Comparison of ENCODE assay signal across 1 cellular context in the genomic region with DNA sequence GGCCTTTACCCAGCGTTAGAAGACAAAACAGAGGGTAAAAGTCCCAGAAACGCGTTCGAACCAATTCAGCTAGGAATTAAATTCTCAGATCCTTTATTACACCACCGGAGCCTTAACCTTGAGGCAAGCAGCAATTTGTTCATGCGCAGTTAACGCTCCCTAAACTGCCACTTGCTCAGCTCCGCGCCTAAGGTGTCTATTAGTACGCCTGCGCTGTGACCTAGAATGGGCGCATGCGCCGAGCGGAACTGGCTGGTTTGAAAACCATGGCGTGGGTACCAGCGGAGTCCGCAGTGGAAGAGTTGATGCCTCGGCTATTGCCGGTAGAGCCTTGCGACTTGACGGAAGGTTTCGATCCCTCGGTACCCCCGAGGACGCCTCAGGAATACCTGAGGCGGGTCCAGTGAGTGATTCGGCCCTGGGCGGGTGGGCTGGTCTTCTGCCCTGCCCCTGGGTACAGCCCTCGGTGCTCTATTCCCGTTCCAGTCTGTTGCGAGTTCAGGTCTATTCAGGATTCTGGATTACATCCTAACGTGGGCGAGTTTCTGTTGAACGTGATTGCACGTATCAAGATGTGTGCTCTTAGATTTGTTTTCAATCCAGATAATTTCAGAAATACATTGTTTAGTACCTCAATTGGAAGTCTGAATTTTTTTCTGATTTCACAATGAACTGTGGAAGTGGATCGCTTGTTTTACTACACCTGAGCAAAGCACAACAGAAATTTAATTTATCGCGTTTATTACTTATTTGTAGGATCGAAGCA.
A peak's percentile ranks its signal among the peaks of the same experiment; 100 is the strongest.
TF ChIP-seq lines count a peak whose summit lies in the region.

A gene with protein sequence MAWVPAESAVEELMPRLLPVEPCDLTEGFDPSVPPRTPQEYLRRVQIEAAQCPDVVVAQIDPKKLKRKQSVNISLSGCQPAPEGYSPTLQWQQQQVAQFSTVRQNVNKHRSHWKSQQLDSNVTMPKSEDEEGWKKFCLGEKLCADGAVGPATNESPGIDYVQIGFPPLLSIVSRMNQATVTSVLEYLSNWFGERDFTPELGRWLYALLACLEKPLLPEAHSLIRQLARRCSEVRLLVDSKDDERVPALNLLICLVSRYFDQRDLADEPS (plus strand): TSS at position 251 of the 766 bp plus-strand sequence. CDS start 16 bp downstream, at position 267.

TF ChIP-seq in HepG2, 621 proteins besides CTCF, POLR2A, EP300 and RAD21 (continued from another document and continues in another):
- TF ChIP-seq, protein P1, sequence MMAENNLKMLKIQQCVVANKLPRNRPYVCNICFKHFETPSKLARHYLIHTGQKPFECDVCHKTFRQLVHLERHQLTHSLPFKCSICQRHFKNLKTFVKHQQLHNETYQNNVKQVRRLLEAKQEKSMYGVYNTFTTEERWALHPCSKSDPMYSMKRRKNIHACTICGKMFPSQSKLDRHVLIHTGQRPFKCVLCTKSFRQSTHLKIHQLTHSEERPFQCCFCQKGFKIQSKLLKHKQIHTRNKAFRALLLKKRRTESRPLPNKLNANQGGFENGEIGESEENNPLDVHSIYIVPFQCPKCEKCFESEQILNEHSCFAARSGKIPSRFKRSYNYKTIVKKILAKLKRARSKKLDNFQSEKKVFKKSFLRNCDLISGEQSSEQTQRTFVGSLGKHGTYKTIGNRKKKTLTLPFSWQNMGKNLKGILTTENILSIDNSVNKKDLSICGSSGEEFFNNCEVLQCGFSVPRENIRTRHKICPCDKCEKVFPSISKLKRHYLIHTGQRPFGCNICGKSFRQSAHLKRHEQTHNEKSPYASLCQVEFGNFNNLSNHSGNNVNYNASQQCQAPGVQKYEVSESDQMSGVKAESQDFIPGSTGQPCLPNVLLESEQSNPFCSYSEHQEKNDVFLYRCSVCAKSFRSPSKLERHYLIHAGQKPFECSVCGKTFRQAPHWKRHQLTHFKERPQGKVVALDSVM (CRISPR knock-in tag; IDR thresholded peaks at IDR 0.05), result peak; percentile 60; the same call in 1 of the 2 replicates
- TF ChIP-seq ZNF282 (IDR thresholded peaks at IDR 0.05; ENCODE audit: partially characterized antibody) (no peak), TBL1XR1 (IDR thresholded peaks at IDR 0.05; ENCODE audit: borderline replicate concordance, low read length, partially characterized antibody) (peak; percentile 65), TBX2 (CRISPR knock-in tag; IDR thresholded peaks at IDR 0.05; ENCODE audit: borderline replicate concordance) (peak; percentile 98), DPF2 (CRISPR knock-in tag; IDR thresholded peaks at IDR 0.05; ENCODE audit: borderline replicate concordance, low read depth) (no peak), ASH2L (IDR thresholded peaks at IDR 0.05; ENCODE audit: insufficient read length, low read depth, low read length) (peak; percentile 99), JUNB (CRISPR knock-in tag; IDR thresholded peaks at IDR 0.05; ENCODE audit: borderline replicate concordance) (no peak), ZNF773 (CRISPR knock-in tag; IDR thresholded peaks at IDR 0.05; ENCODE audit: borderline replicate concordance) (0 out of 2 replicates have a peak, but pooled peaks have one; percentile 73), ATF7-NPFF (CRISPR knock-in tag; IDR thresholded peaks at IDR 0.05; ENCODE audit: low read depth) (peak; percentile 98), ERF (CRISPR knock-in tag; IDR thresholded peaks at IDR 0.05) (peak; percentile 92), PHF20 (CRISPR knock-in tag; IDR thresholded peaks at IDR 0.05) (peak; percentile 88), GATA4 (IDR thresholded peaks at IDR 0.05; ENCODE audit: borderline replicate concordance, low read depth) (peak; percentile 87; the same call in 1 of the 2 replicates), SPEN (CRISPR knock-in tag; IDR thresholded peaks at IDR 0.05; ENCODE audit: low read depth) (peak; percentile 71; the same call in 1 of the 2 replicates), ZNF101 (CRISPR knock-in tag; IDR thresholded peaks at IDR 0.05; ENCODE audit: borderline replicate concordance, low read depth) (no peak; the same call in 1 of the 2 replicates), ZNF879 (CRISPR knock-in tag; IDR thresholded peaks at IDR 0.05) (no peak), ZSCAN20 (CRISPR knock-in tag; IDR thresholded peaks at IDR 0.05; ENCODE audit: borderline replicate concordance) (no peak; the same call in none of the 2 replicates), HNF4G (IDR thresholded peaks at IDR 0.05; ENCODE audit: borderline replicate concordance, low read depth, low read length) (peak; percentile 54; the same call in 1 of the 2 replicates), HNF4G (CRISPR knock-in tag; IDR thresholded peaks at IDR 0.05; ENCODE audit: borderline replicate concordance, low read depth) (peak; percentile 71; the same call in 1 of the 2 replicates), TMF1 (CRISPR knock-in tag; IDR thresholded peaks at IDR 0.05; ENCODE audit: low read depth) (peak; percentile 78; the same call in 1 of the 2 replicates), NFE2 (CRISPR knock-in tag; IDR thresholded peaks at IDR 0.05) (no peak), ZNF496 (CRISPR knock-in tag; IDR thresholded peaks at IDR 0.05; ENCODE audit: insufficient replicate concordance) (no peak), ZNF367 (CRISPR knock-in tag; IDR thresholded peaks at IDR 0.05; ENCODE audit: borderline replicate concordance) (peak; percentile 85; the same call in 1 of the 2 replicates), AGO1 (IDR thresholded peaks at IDR 0.05; ENCODE audit: low read depth, low read length, poor library complexity, severe bottlenecking) (no peak), SMARCE1 (IDR thresholded peaks at IDR 0.05; ENCODE audit: borderline replicate concordance) (no peak), ZC3H4 (CRISPR knock-in tag; IDR thresholded peaks at IDR 0.05; ENCODE audit: borderline replicate concordance) (no peak)
- TF ChIP-seq, protein P2, sequence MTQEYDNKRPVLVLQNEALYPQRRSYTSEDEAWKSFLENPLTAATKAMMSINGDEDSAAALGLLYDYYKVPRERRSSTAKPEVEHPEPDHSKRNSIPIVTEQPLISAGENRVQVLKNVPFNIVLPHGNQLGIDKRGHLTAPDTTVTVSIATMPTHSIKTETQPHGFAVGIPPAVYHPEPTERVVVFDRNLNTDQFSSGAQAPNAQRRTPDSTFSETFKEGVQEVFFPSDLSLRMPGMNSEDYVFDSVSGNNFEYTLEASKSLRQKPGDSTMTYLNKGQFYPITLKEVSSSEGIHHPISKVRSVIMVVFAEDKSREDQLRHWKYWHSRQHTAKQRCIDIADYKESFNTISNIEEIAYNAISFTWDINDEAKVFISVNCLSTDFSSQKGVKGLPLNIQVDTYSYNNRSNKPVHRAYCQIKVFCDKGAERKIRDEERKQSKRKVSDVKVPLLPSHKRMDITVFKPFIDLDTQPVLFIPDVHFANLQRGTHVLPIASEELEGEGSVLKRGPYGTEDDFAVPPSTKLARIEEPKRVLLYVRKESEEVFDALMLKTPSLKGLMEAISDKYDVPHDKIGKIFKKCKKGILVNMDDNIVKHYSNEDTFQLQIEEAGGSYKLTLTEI (CRISPR knock-in tag; conservative IDR thresholded peaks at IDR 0.05), result no peak
- TF ChIP-seq, protein P3, sequence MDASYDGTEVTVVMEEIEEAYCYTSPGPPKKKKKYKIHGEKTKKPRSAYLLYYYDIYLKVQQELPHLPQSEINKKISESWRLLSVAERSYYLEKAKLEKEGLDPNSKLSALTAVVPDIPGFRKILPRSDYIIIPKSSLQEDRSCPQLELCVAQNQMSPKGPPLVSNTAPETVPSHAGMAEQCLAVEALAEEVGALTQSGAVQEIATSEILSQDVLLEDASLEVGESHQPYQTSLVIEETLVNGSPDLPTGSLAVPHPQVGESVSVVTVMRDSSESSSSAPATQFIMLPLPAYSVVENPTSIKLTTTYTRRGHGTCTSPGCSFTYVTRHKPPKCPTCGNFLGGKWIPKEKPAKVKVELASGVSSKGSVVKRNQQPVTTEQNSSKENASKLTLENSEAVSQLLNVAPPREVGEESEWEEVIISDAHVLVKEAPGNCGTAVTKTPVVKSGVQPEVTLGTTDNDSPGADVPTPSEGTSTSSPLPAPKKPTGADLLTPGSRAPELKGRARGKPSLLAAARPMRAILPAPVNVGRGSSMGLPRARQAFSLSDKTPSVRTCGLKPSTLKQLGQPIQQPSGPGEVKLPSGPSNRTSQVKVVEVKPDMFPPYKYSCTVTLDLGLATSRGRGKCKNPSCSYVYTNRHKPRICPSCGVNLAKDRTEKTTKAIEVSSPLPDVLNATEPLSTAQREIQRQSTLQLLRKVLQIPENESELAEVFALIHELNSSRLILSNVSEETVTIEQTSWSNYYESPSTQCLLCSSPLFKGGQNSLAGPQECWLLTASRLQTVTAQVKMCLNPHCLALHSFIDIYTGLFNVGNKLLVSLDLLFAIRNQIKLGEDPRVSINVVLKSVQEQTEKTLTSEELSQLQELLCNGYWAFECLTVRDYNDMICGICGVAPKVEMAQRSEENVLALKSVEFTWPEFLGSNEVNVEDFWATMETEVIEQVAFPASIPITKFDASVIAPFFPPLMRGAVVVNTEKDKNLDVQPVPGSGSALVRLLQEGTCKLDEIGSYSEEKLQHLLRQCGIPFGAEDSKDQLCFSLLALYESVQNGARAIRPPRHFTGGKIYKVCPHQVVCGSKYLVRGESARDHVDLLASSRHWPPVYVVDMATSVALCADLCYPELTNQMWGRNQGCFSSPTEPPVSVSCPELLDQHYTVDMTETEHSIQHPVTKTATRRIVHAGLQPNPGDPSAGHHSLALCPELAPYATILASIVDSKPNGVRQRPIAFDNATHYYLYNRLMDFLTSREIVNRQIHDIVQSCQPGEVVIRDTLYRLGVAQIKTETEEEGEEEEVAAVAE (CRISPR knock-in tag; IDR thresholded peaks at IDR 0.05; ENCODE audit: borderline replicate concordance), result peak; percentile 81
- TF ChIP-seq, protein P4, sequence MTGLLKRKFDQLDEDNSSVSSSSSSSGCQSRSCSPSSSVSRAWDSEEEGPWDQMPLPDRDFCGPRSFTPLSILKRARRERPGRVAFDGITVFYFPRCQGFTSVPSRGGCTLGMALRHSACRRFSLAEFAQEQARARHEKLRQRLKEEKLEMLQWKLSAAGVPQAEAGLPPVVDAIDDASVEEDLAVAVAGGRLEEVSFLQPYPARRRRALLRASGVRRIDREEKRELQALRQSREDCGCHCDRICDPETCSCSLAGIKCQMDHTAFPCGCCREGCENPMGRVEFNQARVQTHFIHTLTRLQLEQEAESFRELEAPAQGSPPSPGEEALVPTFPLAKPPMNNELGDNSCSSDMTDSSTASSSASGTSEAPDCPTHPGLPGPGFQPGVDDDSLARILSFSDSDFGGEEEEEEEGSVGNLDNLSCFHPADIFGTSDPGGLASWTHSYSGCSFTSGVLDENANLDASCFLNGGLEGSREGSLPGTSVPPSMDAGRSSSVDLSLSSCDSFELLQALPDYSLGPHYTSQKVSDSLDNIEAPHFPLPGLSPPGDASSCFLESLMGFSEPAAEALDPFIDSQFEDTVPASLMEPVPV (CRISPR knock-in tag; IDR thresholded peaks at IDR 0.05), result peak; percentile 98
- TF ChIP-seq, protein P5, sequence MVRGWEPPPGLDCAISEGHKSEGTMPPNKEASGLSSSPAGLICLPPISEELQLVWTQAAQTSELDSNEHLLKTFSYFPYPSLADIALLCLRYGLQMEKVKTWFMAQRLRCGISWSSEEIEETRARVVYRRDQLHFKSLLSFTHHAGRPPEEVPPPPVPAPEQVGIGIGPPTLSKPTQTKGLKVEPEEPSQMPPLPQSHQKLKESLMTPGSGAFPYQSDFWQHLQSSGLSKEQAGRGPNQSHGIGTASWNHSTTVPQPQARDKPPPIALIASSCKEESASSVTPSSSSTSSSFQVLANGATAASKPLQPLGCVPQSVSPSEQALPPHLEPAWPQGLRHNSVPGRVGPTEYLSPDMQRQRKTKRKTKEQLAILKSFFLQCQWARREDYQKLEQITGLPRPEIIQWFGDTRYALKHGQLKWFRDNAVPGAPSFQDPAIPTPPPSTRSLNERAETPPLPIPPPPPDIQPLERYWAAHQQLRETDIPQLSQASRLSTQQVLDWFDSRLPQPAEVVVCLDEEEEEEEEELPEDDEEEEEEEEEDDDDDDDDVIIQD (CRISPR knock-in tag; IDR thresholded peaks at IDR 0.05; ENCODE audit: low read depth), result peak; percentile 78; the same call in 1 of the 2 replicates
- TF ChIP-seq, protein P6, sequence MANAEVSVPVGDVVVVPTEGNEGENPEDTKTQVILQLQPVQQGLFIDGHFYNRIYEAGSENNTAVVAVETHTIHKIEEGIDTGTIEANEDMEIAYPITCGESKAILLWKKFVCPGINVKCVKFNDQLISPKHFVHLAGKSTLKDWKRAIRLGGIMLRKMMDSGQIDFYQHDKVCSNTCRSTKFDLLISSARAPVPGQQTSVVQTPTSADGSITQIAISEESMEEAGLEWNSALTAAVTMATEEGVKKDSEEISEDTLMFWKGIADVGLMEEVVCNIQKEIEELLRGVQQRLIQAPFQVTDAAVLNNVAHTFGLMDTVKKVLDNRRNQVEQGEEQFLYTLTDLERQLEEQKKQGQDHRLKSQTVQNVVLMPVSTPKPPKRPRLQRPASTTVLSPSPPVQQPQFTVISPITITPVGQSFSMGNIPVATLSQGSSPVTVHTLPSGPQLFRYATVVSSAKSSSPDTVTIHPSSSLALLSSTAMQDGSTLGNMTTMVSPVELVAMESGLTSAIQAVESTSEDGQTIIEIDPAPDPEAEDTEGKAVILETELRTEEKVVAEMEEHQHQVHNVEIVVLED (CRISPR knock-in tag; IDR thresholded peaks at IDR 0.05; ENCODE audit: borderline replicate concordance), result peak; percentile 61; the same call in 1 of the 2 replicates
- TF ChIP-seq, protein P7, sequence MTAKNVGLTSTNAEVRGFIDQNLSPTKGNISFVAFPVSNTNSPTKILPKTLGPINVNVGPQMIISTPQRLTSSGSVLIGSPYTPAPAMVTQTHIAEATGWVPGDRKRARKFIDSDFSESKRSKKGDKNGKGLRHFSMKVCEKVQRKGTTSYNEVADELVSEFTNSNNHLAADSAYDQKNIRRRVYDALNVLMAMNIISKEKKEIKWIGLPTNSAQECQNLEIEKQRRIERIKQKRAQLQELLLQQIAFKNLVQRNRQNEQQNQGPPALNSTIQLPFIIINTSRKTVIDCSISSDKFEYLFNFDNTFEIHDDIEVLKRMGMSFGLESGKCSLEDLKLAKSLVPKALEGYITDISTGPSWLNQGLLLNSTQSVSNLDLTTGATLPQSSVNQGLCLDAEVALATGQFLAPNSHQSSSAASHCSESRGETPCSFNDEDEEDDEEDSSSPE (CRISPR knock-in tag; IDR thresholded peaks at IDR 0.05), result peak; percentile 89
- TF ChIP-seq, protein P8, sequence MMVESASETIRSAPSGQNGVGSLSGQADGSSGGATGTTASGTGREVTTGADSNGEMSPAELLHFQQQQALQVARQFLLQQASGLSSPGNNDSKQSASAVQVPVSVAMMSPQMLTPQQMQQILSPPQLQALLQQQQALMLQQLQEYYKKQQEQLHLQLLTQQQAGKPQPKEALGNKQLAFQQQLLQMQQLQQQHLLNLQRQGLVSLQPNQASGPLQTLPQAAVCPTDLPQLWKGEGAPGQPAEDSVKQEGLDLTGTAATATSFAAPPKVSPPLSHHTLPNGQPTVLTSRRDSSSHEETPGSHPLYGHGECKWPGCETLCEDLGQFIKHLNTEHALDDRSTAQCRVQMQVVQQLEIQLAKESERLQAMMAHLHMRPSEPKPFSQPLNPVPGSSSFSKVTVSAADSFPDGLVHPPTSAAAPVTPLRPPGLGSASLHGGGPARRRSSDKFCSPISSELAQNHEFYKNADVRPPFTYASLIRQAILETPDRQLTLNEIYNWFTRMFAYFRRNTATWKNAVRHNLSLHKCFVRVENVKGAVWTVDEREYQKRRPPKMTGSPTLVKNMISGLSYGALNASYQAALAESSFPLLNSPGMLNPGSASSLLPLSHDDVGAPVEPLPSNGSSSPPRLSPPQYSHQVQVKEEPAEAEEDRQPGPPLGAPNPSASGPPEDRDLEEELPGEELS (CRISPR knock-in tag; IDR thresholded peaks at IDR 0.05), result peak; percentile 86
